17 cellular contexts compared by ENCODE assay signal in the genomic region with DNA sequence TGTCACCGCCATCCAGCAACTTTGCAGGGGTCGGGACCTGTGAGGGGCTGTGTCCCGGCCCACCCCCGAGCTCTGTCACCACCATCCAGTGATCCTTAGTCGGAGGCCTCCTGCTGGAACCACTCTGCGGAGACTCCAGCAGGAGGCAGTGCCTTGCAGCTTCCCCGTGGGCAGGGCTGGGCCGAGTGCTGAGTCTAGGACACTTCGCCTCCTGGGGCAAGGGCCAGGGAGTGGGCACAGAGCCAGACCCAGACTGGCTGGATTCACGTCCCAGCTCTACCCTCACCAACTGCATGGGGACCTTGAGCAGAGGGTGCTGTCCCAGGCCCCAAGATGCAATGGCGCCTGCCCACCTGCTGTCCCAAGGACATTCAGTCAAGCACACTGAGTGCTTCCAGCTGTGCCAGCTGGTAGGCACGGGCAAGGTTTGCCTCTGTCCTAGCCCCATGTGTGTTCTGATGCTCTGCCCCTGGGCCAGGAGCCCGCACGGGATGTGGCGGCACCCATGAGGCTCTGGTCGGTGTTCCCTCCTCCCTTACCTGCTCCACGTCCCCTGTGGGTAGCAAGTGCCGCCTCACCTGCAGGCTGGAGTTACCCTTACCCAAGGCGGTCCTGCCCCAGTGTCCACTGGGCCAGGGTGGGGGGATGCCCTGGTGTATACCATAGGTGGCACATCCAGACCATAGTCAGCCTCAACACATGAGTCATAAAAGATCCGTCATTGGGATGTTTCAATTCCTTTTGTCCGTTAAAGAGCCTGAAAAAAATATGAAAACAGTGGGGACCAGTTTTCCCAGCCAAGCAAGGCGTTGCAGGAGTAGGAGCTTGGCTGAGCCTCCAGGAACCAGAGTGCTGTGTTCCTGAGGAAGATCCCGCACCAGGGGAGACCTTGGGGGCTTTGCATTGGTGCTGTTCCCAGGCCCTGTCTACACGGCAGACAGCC. TPM values are rescaled to one million over a fixed set of nuclear protein-coding genes. Genes with fewer than 3 reads are reported as not detected.
DNase-seq lines count a peak whose midpoint lies in the region; ATAC-seq and TF ChIP-seq lines count a peak whose summit lies in the region.
"Had no signal": no experiment of that assay in that cellular context is flagged by ENCODE, and none has a peak within 500 bp of the region (broad histone marks: within the 10 kb centered on the region; RNA-seq: fewer than 3 reads in every experiment).

No MANE protein-coding gene starts in this region.

- TF ChIP-seq CTCF in WTC11 (IDR thresholded peaks at IDR 0.05) (no peak), glutamatergic neuron (IDR thresholded peaks at IDR 0.05; ENCODE audit: partially characterized antibody, unreplicated experiment) (no peak)

- CTCF ChIA-PET in WTC11 (lab: Charles Lee), result interaction anchor here (0.6 to 1.8 kb wide), 6 partner anchors 13 to 72 kb away, joined by 3 to 6 read pairs (median 4); a partner anchor contains a TSS

- H3K4me1 Mint-ChIP-seq in WTC11 (peaks cover 31% of the 10 kb centered on the region), glutamatergic neuron (ENCODE audit: low read depth, unreplicated experiment) (peaks cover 31% of the 10 kb centered on the region)

- H3K27ac ChIP-seq in substantia nigra (ENCODE audit: low read depth, low read length, poor library complexity, severe bottlenecking), result peak overlapping the region; percentile 41
- H3K27ac ChIP-seq: esophagus squamous epithelium, heart left ventricle, ovary had no signal

- H3K4me3 Mint-ChIP-seq in WTC11 (no peak overlapping the region), glutamatergic neuron (ENCODE audit: unreplicated experiment) (peak overlapping the region; percentile 22)
- H3K4me3 Mint-ChIP-seq: activated CD8-positive, alpha-beta T cell treated with anti-CD3 and anti-CD28 coated beads, Interleukin-2, amount 10 ng/mL, durations not matched to agents 7 days and 5 days; dendritic cell treated with granulocyte-macrophage colony-stimulating factor and Interleukin-4, amounts not matched to agents 40 ng/mL and 50 ng/mL, for 4 days; stimulated activated naive CD8-positive, alpha-beta T cell treated with anti-CD3 and anti-CD28 coated beads, Interleukin-15, Interleukin-2, amounts not matched to agents 100 ng/mL and 50 ng/mL, for 24 hours had no signal

- H3K27me3 Mint-ChIP-seq in WTC11 (ENCODE audit: low read depth), result no peaks in the 10 kb centered on the region; the same call in 1 of the 2 replicates
- H3K27me3 Mint-ChIP-seq in glutamatergic neuron (ENCODE audit: unreplicated experiment), result peaks cover 4% of the 10 kb centered on the region
- H3K27me3 Mint-ChIP-seq: dendritic cell treated with granulocyte-macrophage colony-stimulating factor and Interleukin-4, amounts not matched to agents 40 ng/mL and 50 ng/mL, for 4 days; stimulated activated naive CD8-positive, alpha-beta T cell treated with anti-CD3 and anti-CD28 coated beads, Interleukin-15, Interleukin-2, amounts not matched to agents 100 ng/mL and 50 ng/mL, for 24 hours had no signal

- H3K27ac Mint-ChIP-seq in WTC11 (0 out of 2 replicates have a peak overlapping the region, but pooled peaks have one; percentile 14), glutamatergic neuron (ENCODE audit: unreplicated experiment) (no peak overlapping the region)
- H3K27ac Mint-ChIP-seq: activated T-helper 2 cell treated with anti-CD3 and anti-CD28 coated beads, Interferon-gamma antibody, Interleukin-2, Interleukin-4, amounts not matched to agents 10 μg/mL and 5 μg/mL and 100 μg/mL, durations not matched to agents 14 hours and 24 hours and 36 hours; dendritic cell treated with granulocyte-macrophage colony-stimulating factor and Interleukin-4, amounts not matched to agents 40 ng/mL and 50 ng/mL, for 4 days; stimulated activated naive CD8-positive, alpha-beta T cell treated with anti-CD3 and anti-CD28 coated beads, Interleukin-15, Interleukin-2, amounts not matched to agents 100 ng/mL and 50 ng/mL, for 24 hours had no signal

- 0 out of 2 replicates have a peak, but pooled peaks have one; percentile 14 for ATAC-seq in WTC11
- no peak for ATAC-seq in GM21576 (IDR thresholded peaks at IDR 0.05; ENCODE audit: unreplicated experiment)
- ATAC-seq: activated CD8-positive, alpha-beta T cell treated with anti-CD3 and anti-CD28 coated beads, Interleukin-2, amount 10 ng/mL, durations not matched to agents 7 days and 5 days; PC-3 had no signal

- H3K36me3 Mint-ChIP-seq in WTC11, result peaks cover 12% of the 10 kb centered on the region; the same call in 1 of the 2 replicates
- no peaks in the 10 kb centered on the region for H3K36me3 Mint-ChIP-seq in glutamatergic neuron (ENCODE audit: unreplicated experiment)

- H3K9me3 Mint-ChIP-seq in WTC11, result no peaks in the 10 kb centered on the region
- H3K9me3 Mint-ChIP-seq in glutamatergic neuron (ENCODE audit: unreplicated experiment), result no peaks in the 10 kb centered on the region
- H3K9me3 Mint-ChIP-seq: activated T-helper 2 cell treated with anti-CD3 and anti-CD28 coated beads, Interferon-gamma antibody, Interleukin-2, Interleukin-4, amounts not matched to agents 10 μg/mL and 5 μg/mL and 100 μg/mL, durations not matched to agents 14 hours and 24 hours and 36 hours; dendritic cell treated with granulocyte-macrophage colony-stimulating factor and Interleukin-4, amounts not matched to agents 40 ng/mL and 50 ng/mL, for 4 days; stimulated activated naive CD8-positive, alpha-beta T cell treated with anti-CD3 and anti-CD28 coated beads, Interleukin-15, Interleukin-2, amounts not matched to agents 100 ng/mL and 50 ng/mL, for 24 hours had no signal

- DNase-seq in WTC11 (ENCODE audit: low spot score) (no peak), glutamatergic neuron (no peak), substantia nigra (lab: John Stamatoyannopoulos, UW) (peak in 9 of 49 donors; percentile 13 to 88 (median 22)), SHP77 treated with DMSO at 0.1 percent for 48 hours (lab: John Stamatoyannopoulos, UW) (no peak)
- DNase-seq: activated CD8-positive, alpha-beta T cell treated with anti-CD3 and anti-CD28 coated beads, Interleukin-2, amount 10 ng/mL, durations not matched to agents 7 days and 5 days; amniotic stem cell; esophagus squamous epithelium; MM.1S; NCI-H2029 treated with DMSO at 0.1 percent for 48 hours; NCI-H524 treated with DMSO at 0.1 percent for 48 hours; PC-3 had no signal

- POLR2A ChIA-PET in WTC11 (lab: Charles Lee), result interaction anchor here (0.6 to 1.0 kb wide), 2 partner anchors 39 to 63 kb away, joined by 3 to 9 read pairs; no protein-coding TSS in a partner anchor

TF ChIP-seq in WTC11, 78 proteins besides CTCF, POLR2A, EP300 and RAD21:
- TF ChIP-seq, protein P1, sequence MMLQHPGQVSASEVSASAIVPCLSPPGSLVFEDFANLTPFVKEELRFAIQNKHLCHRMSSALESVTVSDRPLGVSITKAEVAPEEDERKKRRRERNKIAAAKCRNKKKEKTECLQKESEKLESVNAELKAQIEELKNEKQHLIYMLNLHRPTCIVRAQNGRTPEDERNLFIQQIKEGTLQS (CRISPR knock-in tag; conservative IDR thresholded peaks at IDR 0.05), result no peak
- TF ChIP-seq ESRRA (CRISPR knock-in tag; IDR thresholded peaks at IDR 0.05; ENCODE audit: borderline replicate concordance) (no peak), MYBL2 (CRISPR knock-in tag; IDR thresholded peaks at IDR 0.05) (no peak), ZNF423 (CRISPR knock-in tag; IDR thresholded peaks at IDR 0.05) (no peak), SMAD3 (CRISPR knock-in tag; IDR thresholded peaks at IDR 0.05; ENCODE audit: borderline replicate concordance) (no peak), ATF1 (CRISPR knock-in tag; IDR thresholded peaks at IDR 0.05) (no peak), EMX1 (CRISPR knock-in tag; IDR thresholded peaks at IDR 0.05) (no peak), SP1 (CRISPR knock-in tag; conservative IDR thresholded peaks at IDR 0.05) (no peak), TEAD4 (CRISPR knock-in tag; IDR thresholded peaks at IDR 0.05) (no peak), ZNF671 (CRISPR knock-in tag; IDR thresholded peaks at IDR 0.05) (no peak), NR2C2 (CRISPR knock-in tag; IDR thresholded peaks at IDR 0.05) (no peak)
- TF ChIP-seq, protein P2, sequence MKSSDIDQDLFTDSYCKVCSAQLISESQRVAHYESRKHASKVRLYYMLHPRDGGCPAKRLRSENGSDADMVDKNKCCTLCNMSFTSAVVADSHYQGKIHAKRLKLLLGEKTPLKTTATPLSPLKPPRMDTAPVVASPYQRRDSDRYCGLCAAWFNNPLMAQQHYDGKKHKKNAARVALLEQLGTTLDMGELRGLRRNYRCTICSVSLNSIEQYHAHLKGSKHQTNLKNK (CRISPR knock-in tag; IDR thresholded peaks at IDR 0.05), result no peak
- TF ChIP-seq, protein P3, sequence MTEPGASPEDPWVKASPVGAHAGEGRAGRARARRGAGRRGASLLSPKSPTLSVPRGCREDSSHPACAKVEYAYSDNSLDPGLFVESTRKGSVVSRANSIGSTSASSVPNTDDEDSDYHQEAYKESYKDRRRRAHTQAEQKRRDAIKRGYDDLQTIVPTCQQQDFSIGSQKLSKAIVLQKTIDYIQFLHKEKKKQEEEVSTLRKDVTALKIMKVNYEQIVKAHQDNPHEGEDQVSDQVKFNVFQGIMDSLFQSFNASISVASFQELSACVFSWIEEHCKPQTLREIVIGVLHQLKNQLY (CRISPR knock-in tag; IDR thresholded peaks at IDR 0.05), result no peak
- TF ChIP-seq, protein P4, sequence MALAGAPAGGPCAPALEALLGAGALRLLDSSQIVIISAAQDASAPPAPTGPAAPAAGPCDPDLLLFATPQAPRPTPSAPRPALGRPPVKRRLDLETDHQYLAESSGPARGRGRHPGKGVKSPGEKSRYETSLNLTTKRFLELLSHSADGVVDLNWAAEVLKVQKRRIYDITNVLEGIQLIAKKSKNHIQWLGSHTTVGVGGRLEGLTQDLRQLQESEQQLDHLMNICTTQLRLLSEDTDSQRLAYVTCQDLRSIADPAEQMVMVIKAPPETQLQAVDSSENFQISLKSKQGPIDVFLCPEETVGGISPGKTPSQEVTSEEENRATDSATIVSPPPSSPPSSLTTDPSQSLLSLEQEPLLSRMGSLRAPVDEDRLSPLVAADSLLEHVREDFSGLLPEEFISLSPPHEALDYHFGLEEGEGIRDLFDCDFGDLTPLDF (CRISPR knock-in tag; IDR thresholded peaks at IDR 0.05), result no peak
TF ChIP-seq in WTC11: peak in this region for 0.

RNA-seq across cellular contexts. Expression of a gene that starts 7.4 kb away (rescaled TPM):
- 43.6 to 60.8 TPM (median 44.4 TPM) in 3 replicates for total RNA-seq in WTC11 (2021)
- total RNA-seq in glutamatergic neuron (ENCODE audit: unreplicated experiment), result 51.3 TPM

RNA-seq across cellular contexts. Expression of a gene that starts 13.0 kb away (rescaled TPM):
- total RNA-seq in WTC11 (2021) (16.9 to 22.2 TPM (median 18.3 TPM) in 3 replicates), glutamatergic neuron (ENCODE audit: unreplicated experiment) (8.5 TPM)

RNA-seq across cellular contexts. Expression of a gene that starts 25.5 kb away (rescaled TPM):
- 3.3 to 6.3 TPM (median 4.7 TPM) in 3 replicates for total RNA-seq in WTC11 (2021)
- total RNA-seq in glutamatergic neuron (ENCODE audit: unreplicated experiment), result 2.5 TPM
- total RNA-seq: PC-3 had no signal

RNA-seq across cellular contexts. Expression of a gene that starts 30.2 kb away (rescaled TPM):
- not detected in 3 replicates for total RNA-seq in WTC11 (2021)
- total RNA-seq in glutamatergic neuron (ENCODE audit: unreplicated experiment), result not detected
- total RNA-seq: activated CD8-positive, alpha-beta T cell treated with anti-CD3 and anti-CD28 coated beads, Interleukin-2, amount 10 ng/mL, durations not matched to agents 7 days and 5 days; activated T-helper 2 cell treated with anti-CD3 and anti-CD28 coated beads, Interferon-gamma antibody, Interleukin-2, Interleukin-4, amounts not matched to agents 10 μg/mL and 5 μg/mL and 100 μg/mL, durations not matched to agents 14 hours and 24 hours and 36 hours; esophagus squamous epithelium; heart left ventricle; PC-3 had no signal

RNA-seq across cellular contexts. Expression of a gene that starts 33.1 kb away (rescaled TPM):
- 2.8 to 9.9 TPM (median 7.4 TPM) in 3 replicates for total RNA-seq in WTC11 (2021)
- not detected for total RNA-seq in glutamatergic neuron (ENCODE audit: unreplicated experiment)
- total RNA-seq: esophagus squamous epithelium, heart left ventricle had no signal
